ENCODE assay signal across 1 cellular context in the genomic region with DNA sequence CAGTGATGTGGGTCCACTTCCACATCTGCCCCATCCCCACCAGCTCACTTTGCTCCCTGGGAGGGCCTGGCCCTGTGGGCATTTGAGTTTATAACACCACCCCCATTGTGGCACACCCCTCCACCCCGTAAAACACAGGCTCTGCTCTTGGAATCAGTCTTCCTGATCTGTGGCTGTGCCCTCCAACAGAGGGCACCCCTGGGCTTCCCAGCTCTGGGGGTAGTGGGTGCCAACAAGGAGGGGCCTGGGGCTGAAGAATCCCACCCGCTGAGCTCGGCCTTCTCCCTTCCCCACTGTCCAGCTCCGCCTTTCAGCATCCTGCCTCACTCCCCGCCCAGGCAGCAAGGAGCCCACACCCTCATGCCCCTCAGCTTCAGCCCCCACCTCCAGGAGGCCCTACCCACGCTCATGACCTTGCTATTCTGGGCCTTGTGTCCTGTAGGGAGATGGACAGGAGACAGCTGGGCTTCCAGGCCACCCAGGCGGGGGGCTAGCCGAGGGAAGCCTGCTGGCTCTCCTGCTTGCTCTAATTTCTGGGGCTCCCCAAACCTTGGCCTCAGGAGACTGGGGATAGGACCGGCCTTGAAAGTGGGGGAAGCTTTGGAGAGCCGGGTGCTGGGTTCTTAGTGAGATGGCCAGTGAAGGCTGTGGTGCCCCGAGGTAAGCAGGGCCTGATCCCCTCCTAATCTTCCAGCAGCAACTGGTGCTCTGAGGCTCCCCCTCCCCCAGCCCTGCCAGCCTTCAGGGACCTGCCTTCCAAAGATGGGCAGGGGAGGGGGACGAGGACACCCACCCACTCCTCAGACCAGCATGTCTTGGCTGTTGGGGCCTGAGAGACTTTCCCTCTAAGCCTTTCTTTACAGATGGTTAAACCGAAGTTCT.
TF ChIP-seq lines count a peak whose summit lies in the region.

No MANE protein-coding gene starts in this region.

TF ChIP-seq in K562, 482 proteins besides CTCF, POLR2A, EP300 and RAD21:
- TF ChIP-seq PHF8 (IDR thresholded peaks at IDR 0.05; ENCODE audit: borderline replicate concordance, low read length) = no peak
- no peak for TF ChIP-seq NFIC (IDR thresholded peaks at IDR 0.05)
- TF ChIP-seq, protein P1, sequence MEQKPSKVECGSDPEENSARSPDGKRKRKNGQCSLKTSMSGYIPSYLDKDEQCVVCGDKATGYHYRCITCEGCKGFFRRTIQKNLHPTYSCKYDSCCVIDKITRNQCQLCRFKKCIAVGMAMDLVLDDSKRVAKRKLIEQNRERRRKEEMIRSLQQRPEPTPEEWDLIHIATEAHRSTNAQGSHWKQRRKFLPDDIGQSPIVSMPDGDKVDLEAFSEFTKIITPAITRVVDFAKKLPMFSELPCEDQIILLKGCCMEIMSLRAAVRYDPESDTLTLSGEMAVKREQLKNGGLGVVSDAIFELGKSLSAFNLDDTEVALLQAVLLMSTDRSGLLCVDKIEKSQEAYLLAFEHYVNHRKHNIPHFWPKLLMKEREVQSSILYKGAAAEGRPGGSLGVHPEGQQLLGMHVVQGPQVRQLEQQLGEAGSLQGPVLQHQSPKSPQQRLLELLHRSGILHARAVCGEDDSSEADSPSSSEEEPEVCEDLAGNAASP (IDR thresholded peaks at IDR 0.05) = no peak
- TF ChIP-seq ZNF263 (CRISPR knock-in tag; IDR thresholded peaks at IDR 0.05; ENCODE audit: borderline replicate concordance) = no peak
- no peak for TF ChIP-seq NELFE (IDR thresholded peaks at IDR 0.05; ENCODE audit: insufficient read depth, insufficient read length)
- TF ChIP-seq ZNF232 (CRISPR knock-in tag; IDR thresholded peaks at IDR 0.05) = no peak
- TF ChIP-seq POLR2G (IDR thresholded peaks at IDR 0.05; ENCODE audit: low read depth, low read length) = peak; percentile 61
